In genomic region chr3:112647122-112647521, GRCh38 we compare ENCODE assay signal across 1 cellular context.
TF ChIP-seq lines count a peak whose summit lies in the region.

No MANE protein-coding gene starts in this region.

TF ChIP-seq in HCT116, 20 proteins besides CTCF, POLR2A, EP300 and RAD21 (continued from another document):
- no peak for TF ChIP-seq ZBTB33 (IDR thresholded peaks at IDR 0.05; ENCODE audit: extremely low read depth, insufficient replicate concordance, low read length)
- no peak for TF ChIP-seq CEBPB (IDR thresholded peaks at IDR 0.05; ENCODE audit: low read depth)
- no peak for TF ChIP-seq JUND (IDR thresholded peaks at IDR 0.05)
